Comparison of ENCODE assay signal across 9 cellular contexts in genomic region chr7:30179016-30179436, GRCh38. TPM values are rescaled to one million over a fixed set of nuclear protein-coding genes. Genes with fewer than 3 reads are reported as not detected.
DNase-seq lines count a peak whose midpoint lies in the region; ATAC-seq and TF ChIP-seq lines count a peak whose summit lies in the region.
"Had no signal": no experiment of that assay in that cellular context is flagged by ENCODE, and none has a peak within 500 bp of the region (broad histone marks: within the 10 kb centered on the region; RNA-seq: fewer than 3 reads in every experiment).

No MANE protein-coding gene starts in this region.

- intact Hi-C loops in upper lobe of right lung (cut with DNase I) = no loop called here
- intact Hi-C loops in posterior cingulate gyrus (cut with DNase I) = no loop called here

- CTCF ChIA-PET in activated CD8-positive, alpha-beta T cell treated with anti-CD3 and anti-CD28 coated beads, Interleukin-2, amount 10 ng/mL, durations not matched to agents 7 days and 5 days (lab: Charles Lee) = interaction anchor here (1.4 to 1.6 kb wide), 2 partner anchors 14 to 332 kb away, joined by 3 read pairs; no protein-coding TSS in a partner anchor

- peak overlapping the region; percentile 40 for H3K4me3 Mint-ChIP-seq in activated naive CD8-positive, alpha-beta T cell treated with anti-CD3 and anti-CD28 coated beads, Interleukin-2, amount 10 ng/mL, durations not matched to agents 7 days and 5 days
- no peak overlapping the region for H3K4me3 Mint-ChIP-seq in activated naive CD8-positive, alpha-beta T cell treated with anti-CD3 and anti-CD28 coated beads, Interleukin-2, amount 50 U/mL, for 24 hours
- H3K4me3 Mint-ChIP-seq in activated CD8-positive, alpha-beta T cell treated with anti-CD3 and anti-CD28 coated beads, Interleukin-2, amount 10 ng/mL, durations not matched to agents 7 days and 5 days = no peak overlapping the region
- H3K4me3 Mint-ChIP-seq in type B pancreatic cell = no peak overlapping the region

- peaks cover 2% of the 10 kb centered on the region for H3K27me3 Mint-ChIP-seq in activated naive CD8-positive, alpha-beta T cell treated with anti-CD3 and anti-CD28 coated beads, Interleukin-2, amount 10 ng/mL, durations not matched to agents 7 days and 5 days
- H3K27me3 Mint-ChIP-seq in activated naive CD8-positive, alpha-beta T cell treated with anti-CD3 and anti-CD28 coated beads, Interleukin-2, amount 50 U/mL, for 24 hours = no peaks in the 10 kb centered on the region
- no peaks in the 10 kb centered on the region for H3K27me3 Mint-ChIP-seq in activated CD8-positive, alpha-beta T cell treated with anti-CD3 and anti-CD28 coated beads, Interleukin-2, amount 10 ng/mL, durations not matched to agents 7 days and 5 days (ENCODE audit: low read depth)
- H3K27me3 Mint-ChIP-seq in type B pancreatic cell = no peaks in the 10 kb centered on the region

- no peaks in the 10 kb centered on the region for H3K36me3 ChIP-seq in upper lobe of right lung

- H3K27me3 ChIP-seq in upper lobe of right lung = no peaks in the 10 kb centered on the region

- H3K9me3 Mint-ChIP-seq in activated naive CD8-positive, alpha-beta T cell treated with anti-CD3 and anti-CD28 coated beads, Interleukin-2, amount 10 ng/mL, durations not matched to agents 7 days and 5 days = peaks cover 9% of the 10 kb centered on the region
- no peaks in the 10 kb centered on the region for H3K9me3 Mint-ChIP-seq in activated naive CD8-positive, alpha-beta T cell treated with anti-CD3 and anti-CD28 coated beads, Interleukin-2, amount 50 U/mL, for 24 hours
- peaks cover 2% of the 10 kb centered on the region for H3K9me3 Mint-ChIP-seq in activated CD8-positive, alpha-beta T cell treated with anti-CD3 and anti-CD28 coated beads, Interleukin-2, amount 10 ng/mL, durations not matched to agents 7 days and 5 days (ENCODE audit: insufficient read depth)
- no peaks in the 10 kb centered on the region for H3K9me3 Mint-ChIP-seq in type B pancreatic cell

- peaks cover 2% of the 10 kb centered on the region for H3K36me3 Mint-ChIP-seq in activated naive CD8-positive, alpha-beta T cell treated with anti-CD3 and anti-CD28 coated beads, Interleukin-2, amount 10 ng/mL, durations not matched to agents 7 days and 5 days
- no peaks in the 10 kb centered on the region for H3K36me3 Mint-ChIP-seq in activated naive CD8-positive, alpha-beta T cell treated with anti-CD3 and anti-CD28 coated beads, Interleukin-2, amount 50 U/mL, for 24 hours (ENCODE audit: low read depth)
- no peaks in the 10 kb centered on the region for H3K36me3 Mint-ChIP-seq in activated CD8-positive, alpha-beta T cell treated with anti-CD3 and anti-CD28 coated beads, Interleukin-2, amount 10 ng/mL, durations not matched to agents 7 days and 5 days (ENCODE audit: low read depth)
- H3K36me3 Mint-ChIP-seq in type B pancreatic cell = no peaks in the 10 kb centered on the region

- H3K27ac ChIP-seq in upper lobe of right lung = no peak overlapping the region

- peak overlapping the region; percentile 69 for H3K27ac Mint-ChIP-seq in activated naive CD8-positive, alpha-beta T cell treated with anti-CD3 and anti-CD28 coated beads, Interleukin-2, amount 10 ng/mL, durations not matched to agents 7 days and 5 days
- H3K27ac Mint-ChIP-seq in activated naive CD8-positive, alpha-beta T cell treated with anti-CD3 and anti-CD28 coated beads, Interleukin-2, amount 50 U/mL, for 24 hours = no peak overlapping the region
- H3K27ac Mint-ChIP-seq in activated CD8-positive, alpha-beta T cell treated with anti-CD3 and anti-CD28 coated beads, Interleukin-2, amount 10 ng/mL, durations not matched to agents 7 days and 5 days = peak overlapping the region; percentile 31
- H3K27ac Mint-ChIP-seq in type B pancreatic cell = no peak overlapping the region

- H3K9me3 ChIP-seq in upper lobe of right lung = no peaks in the 10 kb centered on the region

- POLR2A ChIA-PET in activated naive CD8-positive, alpha-beta T cell treated with anti-CD3 and anti-CD28 coated beads, Interleukin-2, amount 10 ng/mL, durations not matched to agents 7 days and 5 days (lab: Charles Lee) = interaction anchor here (1.1 to 1.2 kb wide), 2 partner anchors 10 to 144 kb away, joined by 4 read pairs; no protein-coding TSS in a partner anchor
- POLR2A ChIA-PET in activated CD8-positive, alpha-beta T cell treated with anti-CD3 and anti-CD28 coated beads, Interleukin-2, amount 10 ng/mL, durations not matched to agents 7 days and 5 days (lab: Charles Lee) = no interaction called here

- peak; percentile 86 for ATAC-seq in activated naive CD8-positive, alpha-beta T cell treated with anti-CD3 and anti-CD28 coated beads, Interleukin-2, amount 10 ng/mL, durations not matched to agents 7 days and 5 days (ENCODE audit: low read depth)
- no peak for ATAC-seq in activated naive CD8-positive, alpha-beta T cell treated with anti-CD3 and anti-CD28 coated beads, Interleukin-2, amount 50 U/mL, for 24 hours
- peak; percentile 90 for ATAC-seq in HG03045 (IDR thresholded peaks at IDR 0.05; ENCODE audit: unreplicated experiment)
- peak; percentile 65 for ATAC-seq in activated CD8-positive, alpha-beta T cell treated with anti-CD3 and anti-CD28 coated beads, Interleukin-2, amount 10 ng/mL, durations not matched to agents 7 days and 5 days
- peak; percentile 62 for ATAC-seq in upper lobe of right lung
- ATAC-seq: left ventricle myocardium superior had no signal

- TF ChIP-seq CTCF in upper lobe of right lung (IDR thresholded peaks at IDR 0.05) = no peak
- no peak for TF ChIP-seq CTCF in type B pancreatic cell (conservative IDR thresholded peaks at IDR 0.05)

- H3K4me1 Mint-ChIP-seq in activated naive CD8-positive, alpha-beta T cell treated with anti-CD3 and anti-CD28 coated beads, Interleukin-2, amount 10 ng/mL, durations not matched to agents 7 days and 5 days = peaks cover 7% of the 10 kb centered on the region
- peaks cover 12% of the 10 kb centered on the region for H3K4me1 Mint-ChIP-seq in activated naive CD8-positive, alpha-beta T cell treated with anti-CD3 and anti-CD28 coated beads, Interleukin-2, amount 50 U/mL, for 24 hours
- peaks cover 7% of the 10 kb centered on the region for H3K4me1 Mint-ChIP-seq in activated CD8-positive, alpha-beta T cell treated with anti-CD3 and anti-CD28 coated beads, Interleukin-2, amount 10 ng/mL, durations not matched to agents 7 days and 5 days (ENCODE audit: low read depth)
- no peaks in the 10 kb centered on the region for H3K4me1 Mint-ChIP-seq in type B pancreatic cell (ENCODE audit: unreplicated experiment)

- no peak for DNase-seq in activated naive CD8-positive, alpha-beta T cell treated with anti-CD3 and anti-CD28 coated beads, Interleukin-2, amount 10 ng/mL, durations not matched to agents 7 days and 5 days
- DNase-seq in activated naive CD8-positive, alpha-beta T cell treated with anti-CD3 and anti-CD28 coated beads, Interleukin-2, amount 50 U/mL, for 24 hours = no peak
- DNase-seq in activated CD8-positive, alpha-beta T cell treated with anti-CD3 and anti-CD28 coated beads, Interleukin-2, amount 10 ng/mL, durations not matched to agents 7 days and 5 days = no peak
- DNase-seq in upper lobe of right lung = no peak
- no peak for DNase-seq in HUDEP-2 (lab: John Stamatoyannopoulos, UW; ENCODE audit: unreplicated experiment in 76 of 76)
- no peak for DNase-seq in posterior cingulate gyrus
- DNase-seq in type B pancreatic cell (ENCODE audit: extremely low spot score, unreplicated experiment) = no peak
- DNase-seq: left ventricle myocardium superior had no signal

- no peak overlapping the region for H3K4me3 ChIP-seq in upper lobe of right lung

- peaks cover 4% of the 10 kb centered on the region for H3K4me1 ChIP-seq in upper lobe of right lung

RNA-seq across cellular contexts. Expression of gene MTURN, which starts 44.2 kb away (rescaled TPM):
- total RNA-seq in activated naive CD8-positive, alpha-beta T cell treated with anti-CD3 and anti-CD28 coated beads, Interleukin-2, amount 10 ng/mL, durations not matched to agents 7 days and 5 days = 1 to 10 TPM; 6.1 to 9.7 TPM
- 1 to 10 TPM; 1.1 to 1.3 TPM for total RNA-seq in activated CD8-positive, alpha-beta T cell treated with anti-CD3 and anti-CD28 coated beads, Interleukin-2, amount 10 ng/mL, durations not matched to agents 7 days and 5 days
- 31.3 TPM for total RNA-seq in upper lobe of right lung
- 16.6 and 23.3 TPM in 2 replicates for total RNA-seq in type B pancreatic cell (ENCODE audit: low replicate concordance)

Comparison
In these comparisons a context has a peak if more than half of its experiments do, and no peak if none do; other contexts are left out.
1. H3K27ac Mint-ChIP-seq: peak in activated naive CD8-positive, alpha-beta T cell treated with anti-CD3 and anti-CD28 coated beads, Interleukin-2, amount 10 ng/mL, durations not matched to agents 7 days and 5 days (single experiment) and activated CD8-positive, alpha-beta T cell treated with anti-CD3 and anti-CD28 coated beads, Interleukin-2, amount 10 ng/mL, durations not matched to agents 7 days and 5 days (single experiment); none in activated naive CD8-positive, alpha-beta T cell treated with anti-CD3 and anti-CD28 coated beads, Interleukin-2, amount 50 U/mL, for 24 hours (single experiment) and type B pancreatic cell (single experiment).